ENCODE assay signal across 14 cellular contexts in genomic region chr14:51869426-51870113, GRCh38. TPM values are rescaled to one million over a fixed set of nuclear protein-coding genes. Genes with fewer than 3 reads are reported as not detected.
DNase-seq lines count a peak whose midpoint lies in the region; ATAC-seq and TF ChIP-seq lines count a peak whose summit lies in the region.
"Had no signal": no experiment of that assay in that cellular context is flagged by ENCODE, and none has a peak within 500 bp of the region (broad histone marks: within the 10 kb centered on the region; RNA-seq: fewer than 3 reads in every experiment).

No MANE protein-coding gene starts in this region.

- no peaks in the 10 kb centered on the region for H3K27me3 Mint-ChIP-seq in activated naive CD4-positive, alpha-beta T cell treated with anti-CD3 and anti-CD28 coated beads, Interleukin-2, amount 50 U/mL, for 24 hours

- H3K4me1 Mint-ChIP-seq in activated naive CD4-positive, alpha-beta T cell treated with anti-CD3 and anti-CD28 coated beads, Interleukin-2, amount 50 U/mL, for 24 hours, result peaks cover 35% of the 10 kb centered on the region

- 89% methylated on average over 9 of the region's 9 CpGs for WGBS in hepatocyte (ENCODE audit: low lambda C conversion rate, missing lambda C conversion rate)
- 83 to 88% methylated on average over 9 of the region's 9 CpGs for whole genome bisulfite sequencing in body of pancreas, 2 donors

- ATAC-seq in GM21390 (IDR thresholded peaks at IDR 0.05; ENCODE audit: unreplicated experiment) (no peak), body of pancreas (no peak)
- ATAC-seq: HCT116, SK-N-SH treated with all-trans-retinoic acid at 6 μM for 48 hours had no signal

- intact Hi-C loops in body of pancreas (cut with DNase I), result no loop called here

- H3K4me3 Mint-ChIP-seq in activated naive CD4-positive, alpha-beta T cell treated with anti-CD3 and anti-CD28 coated beads, Interleukin-2, amount 50 U/mL, for 24 hours, result peak overlapping the region; percentile 23

- TF ChIP-seq CTCF in GM12865 (IDR thresholded peaks at IDR 0.05; ENCODE audit: insufficient read depth, low read depth, low read length, missing control alignments) (no peak), hepatocyte (IDR thresholded peaks at IDR 0.05; ENCODE audit: poor library complexity) (no peak), body of pancreas (IDR thresholded peaks at IDR 0.05) (no peak)

- DNase-seq in GM12865 (ENCODE audit: low read depth), result peak; percentile 66
- peak; percentile 75 for DNase-seq in activated CD4-positive, alpha-beta T cell treated with anti-CD3 and anti-CD28 coated beads for 48 hours
- DNase-seq in stimulated activated CD4-positive, alpha-beta T cell treated with anti-CD3 and anti-CD28 coated beads, Interleukin-4, amount 100 ng/mL, for 24 hours, result peak; percentile 66
- no peak for DNase-seq in hepatocyte (ENCODE audit: low spot score)
- DNase-seq in GM19238 (ENCODE audit: insufficient read length, low spot score), result no peak
- no peak for DNase-seq in body of pancreas
- DNase-seq: AML-193, left ventricle myocardium inferior, NCI-H524 treated with DMSO at 0.1 percent for 48 hours had no signal

- peaks cover 2% of the 10 kb centered on the region for H3K79me2 ChIP-seq in hepatocyte
- H3K79me2 ChIP-seq: parathyroid adenoma had no signal

- no peaks in the 10 kb centered on the region for H4K20me1 ChIP-seq in hepatocyte (ENCODE audit: insufficient read depth, poor library complexity, severe bottlenecking)

- peak overlapping the region; percentile 65 for H3K27ac Mint-ChIP-seq in activated naive CD4-positive, alpha-beta T cell treated with anti-CD3 and anti-CD28 coated beads, Interleukin-2, amount 50 U/mL, for 24 hours

- H3K36me3 ChIP-seq in hepatocyte (replicated peaks; ENCODE audit: insufficient read depth, low read depth) (no peaks in the 10 kb centered on the region), body of pancreas (replicated peaks in 1 of 2; ENCODE audit: insufficient read depth in 1 of 2, low read depth in 2 of 2) (no peaks in the 10 kb centered on the region)
- H3K36me3 ChIP-seq: left ventricle myocardium inferior had no signal

- H3K9me2 ChIP-seq in hepatocyte (replicated peaks; ENCODE audit: insufficient read depth), result no peaks in the 10 kb centered on the region

- H3K4me1 ChIP-seq in hepatocyte (ENCODE audit: insufficient read depth) (peaks cover 20% of the 10 kb centered on the region), body of pancreas (no peaks in the 10 kb centered on the region)
- H3K4me1 ChIP-seq: parathyroid adenoma had no signal

- H3K27ac ChIP-seq in hepatocyte (no peak overlapping the region), body of pancreas (no peak overlapping the region)
- H3K27ac ChIP-seq: left ventricle myocardium inferior, parathyroid adenoma had no signal

- H3K4me3 ChIP-seq in GM12865 (ENCODE audit: low read depth, low read length) (peak overlapping the region; percentile 5; the same call in 1 of the 2 replicates), hepatocyte (no peak overlapping the region), body of pancreas (no peak overlapping the region)
- H3K4me3 ChIP-seq: left ventricle myocardium inferior had no signal

- H3K9me3 Mint-ChIP-seq in activated naive CD4-positive, alpha-beta T cell treated with anti-CD3 and anti-CD28 coated beads, Interleukin-2, amount 50 U/mL, for 24 hours, result no peaks in the 10 kb centered on the region

- no peaks in the 10 kb centered on the region for H3K9me3 ChIP-seq in hepatocyte (ENCODE audit: low read depth)
- H3K9me3 ChIP-seq in body of pancreas, result no peaks in the 10 kb centered on the region
- H3K9me3 ChIP-seq: left ventricle myocardium inferior had no signal

- H2AFZ ChIP-seq in hepatocyte, result no peak overlapping the region
- H2AFZ ChIP-seq: parathyroid adenoma had no signal

- no peak for TF ChIP-seq POLR2A in body of pancreas (IDR thresholded peaks at IDR 0.05)

- H3K27me3 ChIP-seq in hepatocyte, result no peaks in the 10 kb centered on the region
- H3K27me3 ChIP-seq in body of pancreas, result no peaks in the 10 kb centered on the region

- H3K4me2 ChIP-seq in hepatocyte, result no peak overlapping the region

- peaks cover 10% of the 10 kb centered on the region for H3K36me3 Mint-ChIP-seq in activated naive CD4-positive, alpha-beta T cell treated with anti-CD3 and anti-CD28 coated beads, Interleukin-2, amount 50 U/mL, for 24 hours

RNA-seq across cellular contexts. Expression of gene GNG2, which starts 9.2 kb away (rescaled TPM):
- total RNA-seq in hepatocyte, result 9.0 and 13.7 TPM in 2 replicates
- 5.0 and 6.6 TPM in 2 replicates for polyA plus RNA-seq in hepatocyte
- 1 to 10 TPM; 6.2 to 6.6 TPM for total RNA-seq in body of pancreas

Comparison
In these comparisons a context has a peak if more than half of its experiments do, and no peak if none do; other contexts are left out.
1. DNase-seq: peak in GM12865 (single experiment), activated CD4-positive, alpha-beta T cell treated with anti-CD3 and anti-CD28 coated beads for 48 hours (single experiment) and stimulated activated CD4-positive, alpha-beta T cell treated with anti-CD3 and anti-CD28 coated beads, Interleukin-4, amount 100 ng/mL, for 24 hours (single experiment); none in hepatocyte (single experiment), GM19238 (single experiment) and body of pancreas (0 of 4).